ENCODE assay signal across 13 cellular contexts in the genomic region with DNA sequence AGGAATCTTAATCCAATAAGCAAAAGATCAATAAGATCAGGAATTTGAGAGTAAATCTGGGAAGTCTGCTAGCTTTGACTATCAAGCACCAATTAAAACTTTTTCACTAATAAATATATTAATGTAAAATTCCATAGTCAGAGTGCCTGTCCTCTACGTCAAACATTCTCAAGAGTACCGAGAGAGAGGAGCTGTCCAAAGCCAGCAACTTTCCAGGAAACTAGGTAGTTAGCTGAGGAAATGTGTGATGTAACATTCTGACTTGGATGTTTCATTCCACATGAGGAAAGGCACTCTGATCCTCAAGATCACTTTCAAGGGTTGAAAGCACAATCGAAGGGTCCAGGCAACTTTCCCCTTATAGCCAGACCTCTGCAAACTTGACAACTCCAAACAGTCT.
DNase-seq lines count a peak whose midpoint lies in the region; ATAC-seq and TF ChIP-seq lines count a peak whose summit lies in the region.
"Had no signal": no experiment of that assay in that cellular context is flagged by ENCODE, and none has a peak within 500 bp of the region (broad histone marks: within the 10 kb centered on the region; RNA-seq: fewer than 3 reads in every experiment).

No MANE protein-coding gene starts in this region.

- ATAC-seq in left lung (peak; percentile 50), GM18907 (IDR thresholded peaks at IDR 0.05; ENCODE audit: unreplicated experiment) (no peak)
- ATAC-seq: GM12878 had no signal

- H3K4me3 ChIP-seq in left lung: no peak overlapping the region
- H3K4me3 ChIP-seq: GM12878, GM23248 had no signal

- H3K4me1 ChIP-seq in left lung: no peaks in the 10 kb centered on the region

- intact Hi-C loops in left lung (cut with DNase I): no loop called here

- H3K36me3 ChIP-seq in left lung: no peaks in the 10 kb centered on the region

- no peak for TF ChIP-seq CTCF in left lung (IDR thresholded peaks at IDR 0.05)

- DNase-seq in NCI-H82 (lab: John Stamatoyannopoulos, UW) (peak; percentile 13), NCI-H82 treated with DMSO at 0.1 percent for 48 hours (lab: John Stamatoyannopoulos, UW; ENCODE audit: unreplicated experiment) (no peak), amniotic epithelial cell (ENCODE audit: low read depth) (peak; percentile 36), left lung (no peak), NCI-H1105 (lab: John Stamatoyannopoulos, UW) (no peak), mesenteric fat pad (ENCODE audit: low spot score) (no peak)
- DNase-seq: Calu3, DMS79, GM23248, H7 had no signal

- no peaks in the 10 kb centered on the region for H3K27me3 ChIP-seq in left lung

- H3K9me3 ChIP-seq in left lung: no peaks in the 10 kb centered on the region

- H3K27ac ChIP-seq in left lung: no peak overlapping the region
- H3K27ac ChIP-seq: 22Rv1, GM23248 had no signal

Comparison
In these comparisons a context has a peak if more than half of its experiments do, and no peak if none do; other contexts are left out.
1. DNase-seq: peak in NCI-H82 (single experiment) and amniotic epithelial cell (single experiment); none in NCI-H82 treated with DMSO at 0.1 percent for 48 hours (single experiment), left lung (0 of 2), NCI-H1105 (single experiment) and mesenteric fat pad (single experiment).